ENCODE assay signal across 8 cellular contexts in the genomic region with DNA sequence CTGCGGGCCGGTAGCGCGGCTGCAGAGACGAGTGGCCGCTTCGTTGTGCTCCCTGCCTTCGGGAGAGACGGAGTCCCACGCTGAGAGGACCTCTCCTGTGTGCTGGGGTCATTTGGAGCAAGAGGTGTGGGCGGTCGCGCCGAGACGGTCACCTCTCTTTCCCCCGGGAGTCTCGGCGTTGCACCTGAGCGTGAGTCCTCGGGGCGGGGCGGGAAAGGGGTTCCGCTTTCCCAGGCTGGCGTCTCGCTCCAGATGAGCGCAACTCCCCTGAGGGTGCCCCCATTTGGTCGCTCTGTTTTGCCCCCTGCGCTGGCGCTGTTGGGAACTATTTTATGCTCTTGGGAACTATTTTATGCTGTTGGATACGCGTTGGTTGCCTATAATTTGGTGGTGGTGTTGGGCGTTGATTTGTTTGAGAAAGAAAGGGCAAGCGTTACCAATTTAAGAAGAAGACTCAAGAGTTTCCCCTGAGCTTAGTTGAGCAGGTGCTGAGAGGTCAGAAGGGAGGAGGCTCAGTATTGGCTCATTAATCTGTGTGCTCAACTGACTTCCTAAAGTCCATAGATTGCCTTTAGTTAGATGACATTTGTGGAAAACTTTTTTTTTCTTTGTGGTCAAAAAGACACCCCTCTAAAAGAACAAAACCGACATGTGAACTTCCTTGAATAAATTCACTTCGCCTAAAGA. TPM values are rescaled to one million over a fixed set of nuclear protein-coding genes. Genes with fewer than 3 reads are reported as not detected.
DNase-seq lines count a peak whose midpoint lies in the region; ATAC-seq lines count a peak whose summit lies in the region.

No MANE protein-coding gene starts in this region.

- H3K4me2 ChIP-seq in BLaER1 = peak overlapping the region; percentile 96

- H3K4me1 ChIP-seq in BLaER1 (peaks cover 43% of the 10 kb centered on the region), right cardiac atrium (ENCODE audit: control insufficient read depth, insufficient read depth, low read length) (peaks cover 3% of the 10 kb centered on the region), rectal smooth muscle tissue (ENCODE audit: control insufficient read depth, insufficient read depth, low read length) (peaks cover 3% of the 10 kb centered on the region)

- peak; percentile 56 for DNase-seq in RKO (ENCODE audit: low spot score)
- peak; percentile 61 for DNase-seq in activated naive CD8-positive, alpha-beta T cell treated with anti-CD3 and anti-CD28 coated beads, Interleukin-2, amount 50 U/mL, for 24 hours
- DNase-seq in right cardiac atrium = peak; percentile 37 to 67 (median 61)

- no peak overlapping the region for H3K27ac Mint-ChIP-seq in activated naive CD8-positive, alpha-beta T cell treated with anti-CD3 and anti-CD28 coated beads, Interleukin-2, amount 50 U/mL, for 24 hours

- no peaks in the 10 kb centered on the region for H3K27me3 Mint-ChIP-seq in activated naive CD8-positive, alpha-beta T cell treated with anti-CD3 and anti-CD28 coated beads, Interleukin-2, amount 50 U/mL, for 24 hours

- H3K9ac ChIP-seq in BLaER1 = peak overlapping the region; percentile 94
- peak overlapping the region; percentile 89 for H3K9ac ChIP-seq in rectal smooth muscle tissue (ENCODE audit: low read length)

- ATAC-seq in GM19043 (IDR thresholded peaks at IDR 0.05; ENCODE audit: low read depth, unreplicated experiment) (peak; percentile 13), HG03571 (IDR thresholded peaks at IDR 0.05; ENCODE audit: unreplicated experiment) (peak; percentile 25), right cardiac atrium (peak; percentile 2 to 7), HG02981 (IDR thresholded peaks at IDR 0.05; ENCODE audit: unreplicated experiment) (no peak)
- ATAC-seq in activated naive CD8-positive, alpha-beta T cell treated with anti-CD3 and anti-CD28 coated beads, Interleukin-2, amount 50 U/mL, for 24 hours = peak; percentile 10

- H3K36me3 ChIP-seq in BLaER1 = peaks cover 29% of the 10 kb centered on the region; the same call in 1 of the 2 replicates
- no peaks in the 10 kb centered on the region for H3K36me3 ChIP-seq in rectal smooth muscle tissue (ENCODE audit: control insufficient read depth, insufficient read depth, low read length)

- peaks cover 37% of the 10 kb centered on the region for H4K20me1 ChIP-seq in BLaER1

- H3K9me3 ChIP-seq in BLaER1 (peaks cover 4% of the 10 kb centered on the region; the same call in 1 of the 2 replicates), right cardiac atrium (ENCODE audit: control insufficient read depth, low read length) (no peaks in the 10 kb centered on the region)

- H3K4me3 ChIP-seq in BLaER1 (peak overlapping the region; percentile 98), right cardiac atrium (ENCODE audit: low read length) (peak overlapping the region; percentile 86), rectal smooth muscle tissue (ENCODE audit: low read length) (peak overlapping the region; percentile 100)

- no peak overlapping the region for H3K4me3 Mint-ChIP-seq in activated naive CD8-positive, alpha-beta T cell treated with anti-CD3 and anti-CD28 coated beads, Interleukin-2, amount 50 U/mL, for 24 hours

- H3K27me3 ChIP-seq in BLaER1 (no peaks in the 10 kb centered on the region), right cardiac atrium (ENCODE audit: control insufficient read depth, insufficient read depth) (no peaks in the 10 kb centered on the region), rectal smooth muscle tissue (ENCODE audit: control insufficient read depth, insufficient read depth, low read length) (no peaks in the 10 kb centered on the region)

- peaks cover 29% of the 10 kb centered on the region for H3K36me3 Mint-ChIP-seq in activated naive CD8-positive, alpha-beta T cell treated with anti-CD3 and anti-CD28 coated beads, Interleukin-2, amount 50 U/mL, for 24 hours (ENCODE audit: low read depth)

- H3K4me1 Mint-ChIP-seq in activated naive CD8-positive, alpha-beta T cell treated with anti-CD3 and anti-CD28 coated beads, Interleukin-2, amount 50 U/mL, for 24 hours = peaks cover 42% of the 10 kb centered on the region

- 4% methylated on average over 35 of the region's 35 CpGs for WGBS in right cardiac atrium

- intact Hi-C loops in right cardiac atrium (cut with DNase I) = loop anchor here in 1 of 4 donors (10.0 kb wide), 1 partner anchor 59 kb away; no protein-coding TSS in a partner anchor

- H3K9me3 Mint-ChIP-seq in activated naive CD8-positive, alpha-beta T cell treated with anti-CD3 and anti-CD28 coated beads, Interleukin-2, amount 50 U/mL, for 24 hours = peaks cover 7% of the 10 kb centered on the region

- H3K27ac ChIP-seq in BLaER1 (peak overlapping the region; percentile 97), right cardiac atrium (ENCODE audit: low read length) (peak overlapping the region; percentile 63), rectal smooth muscle tissue (ENCODE audit: low read depth, low read length) (peak overlapping the region; percentile 68)

RNA-seq across cellular contexts. Expression of a gene that starts 0.7 kb away (rescaled TPM):
- total RNA-seq in right cardiac atrium = 1 to 10 TPM; 3.4 to 5.6 (median 5.2) TPM
- polyA plus RNA-seq in right cardiac atrium = 1.4 TPM
